In genomic region chr7:138606251-138606650, GRCh38 we compare ENCODE assay signal across 16 cellular contexts.
"Had no signal": no experiment of that assay in that cellular context is flagged by ENCODE, and none has a peak within 500 bp of the region (broad histone marks: within the 10 kb centered on the region; RNA-seq: fewer than 3 reads in every experiment).

No MANE protein-coding gene starts in this region.

- H3K27ac ChIP-seq: dorsolateral prefrontal cortex, hepatocyte, pancreas had no signal

- H3K36me3 ChIP-seq: pancreas had no signal

- H3K9me3 ChIP-seq: pancreas had no signal

- H3K27me3 ChIP-seq: dorsolateral prefrontal cortex, hepatocyte, pancreas had no signal

- DNase-seq: dorsolateral prefrontal cortex; effector CD8-positive, alpha-beta T cell; foreskin melanocyte; head of caudate nucleus; left colon; left ventricle myocardium superior; mesenchymal stem cell; midbrain; occipital lobe; pancreas; right cardiac atrium; small intestine; stimulated activated CD4-positive, alpha-beta T cell treated with anti-CD3 and anti-CD28 coated beads, Interleukin-12 subunit alpha, Interleukin-12 subunit beta, amount 100 ng/mL, for 4 hours; stimulated activated naive CD4-positive, alpha-beta T cell treated with Interleukin-2 at 50 U/mL for 16 hours had no signal

- H3K4me3 ChIP-seq: dorsolateral prefrontal cortex, hepatocyte, lung, pancreas had no signal
